In the genomic region with DNA sequence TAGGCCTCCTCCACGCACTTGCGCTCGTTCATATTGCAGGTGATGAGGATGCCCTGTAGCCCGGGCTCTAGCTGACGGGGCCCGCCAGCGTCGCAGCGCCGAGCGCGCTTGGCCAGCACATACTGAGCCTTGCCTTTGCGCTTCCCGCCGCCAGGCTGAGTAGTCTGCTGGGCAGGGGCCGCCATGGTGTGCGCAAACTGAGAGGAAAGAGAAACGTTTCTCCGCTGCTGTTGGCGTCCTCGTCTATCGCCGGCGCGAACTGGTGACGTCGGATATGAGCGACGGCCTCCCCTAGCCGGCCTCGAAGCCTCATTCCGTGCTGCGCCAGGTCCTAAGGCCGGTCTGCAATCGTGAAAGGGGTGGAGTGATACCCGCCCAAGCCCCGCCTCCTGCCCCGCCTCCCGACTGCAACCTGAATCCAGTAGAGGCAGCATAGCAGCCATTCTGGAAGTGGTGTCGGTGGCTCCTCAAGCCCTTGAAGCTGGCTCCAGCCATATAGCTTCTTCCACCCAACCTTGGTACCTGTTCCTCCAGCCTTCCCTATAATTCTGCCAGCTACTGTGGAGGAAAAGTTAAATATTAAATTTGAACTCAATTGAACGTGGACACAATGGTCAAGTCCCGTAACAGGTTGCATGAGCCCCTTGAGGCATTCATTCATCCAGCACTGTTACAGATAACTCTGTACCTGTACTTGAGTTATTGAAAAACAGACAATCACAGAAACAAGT, we compare ENCODE assay signal across 8 cellular contexts. TPM values are rescaled to one million over a fixed set of nuclear protein-coding genes. Genes with fewer than 3 reads are reported as not detected.
A peak's percentile ranks its signal among the peaks of the same experiment; 100 is the strongest.
DNase-seq lines count a peak whose midpoint lies in the region; ATAC-seq and TF ChIP-seq lines count a peak whose summit lies in the region.

A gene with protein sequence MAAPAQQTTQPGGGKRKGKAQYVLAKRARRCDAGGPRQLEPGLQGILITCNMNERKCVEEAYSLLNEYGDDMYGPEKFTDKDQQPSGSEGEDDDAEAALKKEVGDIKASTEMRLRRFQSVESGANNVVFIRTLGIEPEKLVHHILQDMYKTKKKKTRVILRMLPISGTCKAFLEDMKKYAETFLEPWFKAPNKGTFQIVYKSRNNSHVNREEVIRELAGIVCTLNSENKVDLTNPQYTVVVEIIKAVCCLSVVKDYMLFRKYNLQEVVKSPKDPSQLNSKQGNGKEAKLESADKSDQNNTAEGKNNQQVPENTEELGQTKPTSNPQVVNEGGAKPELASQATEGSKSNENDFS (minus strand): TSS at position 264 of the 731 bp plus-strand sequence. CDS start 79 bp downstream, at position 185.

- H3K4me3 ChIP-seq in OCI-LY3 (ENCODE audit: low read length) (peak within 1 kb of the TSS; percentile 99), mononuclear cell (ENCODE audit: low read length) (peak within 1 kb of the TSS; percentile 100)

- ATAC-seq in GM21526 (IDR thresholded peaks at IDR 0.05; ENCODE audit: low FRiP score, unreplicated experiment), result peak; percentile 76

- TF ChIP-seq CTCF in OCI-LY3 (IDR thresholded peaks at IDR 0.05; ENCODE audit: low read depth, low read length), result peak; percentile 20

- H2AFZ ChIP-seq in OCI-LY3 (ENCODE audit: low read depth, low read length), result peak within 1 kb of the TSS; percentile 90

- DNase-seq in DMS 273 treated with DMSO at 0.1 percent for 48 hours (lab: John Stamatoyannopoulos, UW) (peak; percentile 83), HuH-7.5 (ENCODE audit: low spot score) (peak; percentile 77), activated T-cell treated with anti-CD3 and anti-CD28 coated beads for 1 hour (ENCODE audit: low read depth) (peak; percentile 98), epidermal melanocyte (ENCODE audit: insufficient read length, low spot score) (peak; percentile 88)
- DNase-seq in stimulated activated CD8-positive, alpha-beta memory T cell treated with anti-CD3 and anti-CD28 coated beads, Interleukin-2, amount 100 ng/mL, for 48 hours (ENCODE audit: low read depth in 2 of 2), result peak; percentile 96 to 98

- H3K27ac ChIP-seq in OCI-LY3 (ENCODE audit: low read length), result peak within 1 kb of the TSS; percentile 87

- H3K9me3 ChIP-seq in OCI-LY3 (ENCODE audit: insufficient read depth, low read length) (no peaks in the 10 kb centered on the region), mononuclear cell (ENCODE audit: low read depth, low read length) (peaks cover 4% of the 10 kb centered on the region)

- H3K9ac ChIP-seq in OCI-LY3 (ENCODE audit: low read length), result peak within 1 kb of the TSS; percentile 97

- peaks cover 20% of the 10 kb centered on the region for H4K20me1 ChIP-seq in OCI-LY3 (ENCODE audit: insufficient read depth, low read length)

- H3K27me3 ChIP-seq in OCI-LY3 (ENCODE audit: low read depth, low read length) (no peaks in the 10 kb centered on the region), mononuclear cell (ENCODE audit: insufficient read depth, low read length) (no peaks in the 10 kb centered on the region)

- H3K4me2 ChIP-seq in OCI-LY3 (ENCODE audit: low read length), result peak within 1 kb of the TSS; percentile 84

- H3K79me2 ChIP-seq in OCI-LY3 (ENCODE audit: low read length), result peaks cover 35% of the 10 kb centered on the region

- peaks cover 20% of the 10 kb centered on the region for H3K36me3 ChIP-seq in OCI-LY3 (replicated peaks; ENCODE audit: low read depth, low read length)

- peaks cover 38% of the 10 kb centered on the region for H3K4me1 ChIP-seq in OCI-LY3 (ENCODE audit: low read length)
- H3K4me1 ChIP-seq in mononuclear cell (ENCODE audit: insufficient read depth, low read length), result peaks cover 51% of the 10 kb centered on the region

RNA-seq across cellular contexts. Expression of the gene that starts here (rescaled TPM):
- total RNA-seq in mononuclear cell, result 132 TPM

Comparison
In these comparisons a context has a peak if more than half of its experiments do, and no peak if none do; other contexts are left out.
1. Peak in every context shown above with its lines: DNase-seq, ATAC-seq, H3K4me3 ChIP-seq and H3K27ac ChIP-seq.